Comparison of ENCODE assay signal across 13 cellular contexts in genomic region chr22:47125603-47126002, GRCh38.
A peak's percentile ranks its signal among the peaks of the same experiment; 100 is the strongest.
DNase-seq lines count a peak whose midpoint lies in the region; ATAC-seq lines count a peak whose summit lies in the region.
"Had no signal": no experiment of that assay in that cellular context is flagged by ENCODE, and none has a peak within 500 bp of the region (broad histone marks: within the 10 kb centered on the region; RNA-seq: fewer than 3 reads in every experiment).

No MANE protein-coding gene starts in this region.

- peaks cover 4% of the 10 kb centered on the region for H3K36me3 Mint-ChIP-seq in activated CD4-positive, alpha-beta T cell treated with anti-CD3 and anti-CD28 coated beads, Interleukin-2, amount 10 ng/mL, durations not matched to agents 7 days and 5 days (ENCODE audit: low read depth)

- H3K27ac Mint-ChIP-seq in activated CD4-positive, alpha-beta T cell treated with anti-CD3 and anti-CD28 coated beads, Interleukin-2, amount 10 ng/mL, durations not matched to agents 7 days and 5 days = no peak overlapping the region

- CTCF ChIA-PET in activated CD4-positive, alpha-beta T cell treated with anti-CD3 and anti-CD28 coated beads, Interleukin-2, amount 10 ng/mL, durations not matched to agents 7 days and 5 days (lab: Charles Lee) = interaction anchor here (1.1 kb wide), 1 partner anchor 21 kb away, joined by 3 read pairs; no protein-coding TSS in a partner anchor

- H3K9me3 Mint-ChIP-seq in activated CD4-positive, alpha-beta T cell treated with anti-CD3 and anti-CD28 coated beads, Interleukin-2, amount 10 ng/mL, durations not matched to agents 7 days and 5 days = no peaks in the 10 kb centered on the region
- H3K9me3 Mint-ChIP-seq: effector memory CD8-positive, alpha-beta T cell had no signal

- peak; percentile 40 for DNase-seq in AG08395 (ENCODE audit: low spot score)
- DNase-seq in GM03348 (ENCODE audit: low spot score) = peak; percentile 63
- peak; percentile 57 for DNase-seq in SK-MEL-5 (ENCODE audit: low read depth, low spot score)
- peak; percentile 49 for DNase-seq in iPS-NIHi7 (ENCODE audit: extremely low spot score)
- no peak for DNase-seq in NCI-H748 treated with DMSO at 0.1 percent for 48 hours (lab: John Stamatoyannopoulos, UW)
- DNase-seq in activated CD4-positive, alpha-beta T cell treated with anti-CD3 and anti-CD28 coated beads, Interleukin-2, amount 10 ng/mL, durations not matched to agents 7 days and 5 days = no peak
- DNase-seq: effector memory CD8-positive, alpha-beta T cell; NCI-H1436; SHP77 had no signal

- no peak for ATAC-seq in HG02763 (IDR thresholded peaks at IDR 0.05; ENCODE audit: unreplicated experiment)
- ATAC-seq in HG03159 (IDR thresholded peaks at IDR 0.05; ENCODE audit: unreplicated experiment) = no peak
- ATAC-seq: effector memory CD8-positive, alpha-beta T cell; GM12878; left lobe of liver had no signal

- no peaks in the 10 kb centered on the region for H3K27me3 Mint-ChIP-seq in activated CD4-positive, alpha-beta T cell treated with anti-CD3 and anti-CD28 coated beads, Interleukin-2, amount 10 ng/mL, durations not matched to agents 7 days and 5 days
- H3K27me3 Mint-ChIP-seq: effector memory CD8-positive, alpha-beta T cell had no signal

- POLR2A ChIA-PET in activated CD4-positive, alpha-beta T cell treated with anti-CD3 and anti-CD28 coated beads, Interleukin-2, amount 10 ng/mL, durations not matched to agents 7 days and 5 days (lab: Charles Lee) = no interaction called here

- in situ Hi-C loops in SK-MEL-5 (cut with HindIII; ENCODE audit: low pct_unique_long_range_greater_than_20kb, low sequenced_read_pairs) = no loop called here

- H3K4me3 Mint-ChIP-seq in activated CD4-positive, alpha-beta T cell treated with anti-CD3 and anti-CD28 coated beads, Interleukin-2, amount 10 ng/mL, durations not matched to agents 7 days and 5 days = no peak overlapping the region
- H3K4me3 Mint-ChIP-seq: effector memory CD8-positive, alpha-beta T cell had no signal

- H3K4me1 Mint-ChIP-seq in activated CD4-positive, alpha-beta T cell treated with anti-CD3 and anti-CD28 coated beads, Interleukin-2, amount 10 ng/mL, durations not matched to agents 7 days and 5 days = peaks cover 10% of the 10 kb centered on the region

Comparison
In these comparisons a context has a peak if more than half of its experiments do, and no peak if none do; other contexts are left out.
1. DNase-seq: peak in AG08395 (single experiment), GM03348 (single experiment), SK-MEL-5 (single experiment) and iPS-NIHi7 (single experiment); none in NCI-H748 treated with DMSO at 0.1 percent for 48 hours (single experiment) and activated CD4-positive, alpha-beta T cell treated with anti-CD3 and anti-CD28 coated beads, Interleukin-2, amount 10 ng/mL, durations not matched to agents 7 days and 5 days (single experiment).